In the genomic region with DNA sequence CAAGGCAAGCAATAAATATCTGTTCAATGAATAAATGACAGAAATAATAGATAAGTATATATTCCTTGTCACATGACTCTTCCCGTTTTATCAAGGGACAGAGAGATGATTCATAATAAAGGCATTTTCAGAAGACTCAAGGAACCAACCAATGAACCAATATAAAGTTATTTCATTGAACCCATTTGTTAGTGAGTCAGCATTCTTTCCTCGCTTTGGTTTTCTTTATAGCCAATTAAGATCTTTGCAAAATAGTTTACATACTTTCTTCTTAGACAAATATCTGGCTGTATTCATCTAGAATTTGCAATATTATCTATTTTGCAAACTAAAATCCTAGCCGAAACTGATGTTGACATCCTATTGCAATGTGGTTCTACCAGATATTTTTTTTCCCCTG, we compare ENCODE assay signal across 22 cellular contexts.
DNase-seq lines count a peak whose midpoint lies in the region; ATAC-seq, FAIRE-seq and TF ChIP-seq lines count a peak whose summit lies in the region.
"Had no signal": no experiment of that assay in that cellular context is flagged by ENCODE, and none has a peak within 500 bp of the region (broad histone marks: within the 10 kb centered on the region; RNA-seq: fewer than 3 reads in every experiment).

No MANE protein-coding gene starts in this region.

- FAIRE-seq in K562 (lab: Jason Lieb, UNC), result no peak
- FAIRE-seq: HepG2 had no signal

- BruUV-seq in K562 (replicated peaks; lab: Mats Ljungman, UMichigan), result no TSS peak

- TF ChIP-seq CTCF in K562 (IDR thresholded peaks at IDR 0.05 in 2 of 3, conservative IDR thresholded peaks at IDR 0.05 in 1 of 3; ENCODE audit: insufficient read depth in 2 of 3, low read depth in 1 of 3, low read length in 3 of 3), result no peak
- no peak for TF ChIP-seq CTCF in psoas muscle (IDR thresholded peaks at IDR 0.05)
- TF ChIP-seq CTCF in left ventricle myocardium inferior (IDR thresholded peaks at IDR 0.05; ENCODE audit: borderline replicate concordance), result no peak

- no peaks in the 10 kb centered on the region for H3K4me1 ChIP-seq in K562 (replicated peaks in 1 of 2; ENCODE audit: control insufficient read depth in 2 of 2, insufficient read depth in 2 of 2, low read length in 2 of 2)
- no peaks in the 10 kb centered on the region for H3K4me1 ChIP-seq in psoas muscle
- H3K4me1 ChIP-seq in left ventricle myocardium inferior, result no peaks in the 10 kb centered on the region
- H3K4me1 ChIP-seq: breast epithelium, HAP-1, lower lobe of right lung, upper lobe of right lung had no signal

- no peaks in the 10 kb centered on the region for H3K9me1 ChIP-seq in K562 (ENCODE audit: control insufficient read depth, insufficient read depth, low read length)

- intact Hi-C loops in K562 (cut with micrococcal nuclease), result no loop called here
- intact Hi-C loops in psoas muscle (cut with DNase I), result no loop called here
- intact Hi-C loops in left ventricle myocardium inferior (cut with micrococcal nuclease), result no loop called here

- CTCF ChIA-PET in K562 (lab: Yijun Ruan, JAX; ENCODE audit: low intra/inter-chr PET ratio), result no interaction called here

- no peak for TF ChIP-seq POLR2A in K562 (conservative IDR thresholded peaks at IDR 0.05)

- H3K4me2 ChIP-seq in K562 (ENCODE audit: insufficient read depth, low read length), result no peak overlapping the region

- no peaks in the 10 kb centered on the region for H4K20me1 ChIP-seq in K562 (replicated peaks; ENCODE audit: control insufficient read depth, insufficient read depth, low read length)

- H3K9ac ChIP-seq in K562 (ENCODE audit: insufficient read depth in 1 of 2, low read depth in 2 of 2, low read length in 2 of 2), result no peak overlapping the region

- no peak for TF ChIP-seq EP300 in K562 (IDR thresholded peaks at IDR 0.05; ENCODE audit: low read length)

- H3K9me3 ChIP-seq in K562 (replicated peaks; ENCODE audit: control insufficient read depth, insufficient read depth, low read depth, low read length), result no peaks in the 10 kb centered on the region
- no peaks in the 10 kb centered on the region for H3K9me3 ChIP-seq in psoas muscle
- H3K9me3 ChIP-seq in left ventricle myocardium inferior (replicated peaks), result no peaks in the 10 kb centered on the region
- H3K9me3 ChIP-seq: breast epithelium, HAP-1, lower lobe of right lung, upper lobe of right lung had no signal

- POLR2A ChIA-PET in K562 (lab: Yijun Ruan, JAX), result no interaction called here

- H3K79me2 ChIP-seq in K562 (ENCODE audit: control insufficient read depth, insufficient read depth, low read length), result no peaks in the 10 kb centered on the region

- no peak for TF ChIP-seq RAD21 in K562 (CRISPR knock-in tag; conservative IDR thresholded peaks at IDR 0.05 in 1 of 2, IDR thresholded peaks at IDR 0.05 in 1 of 2)

- WGBS in K562 (ENCODE audit: insufficient coverage, low coverage, missing lambda C conversion rate), result 20% methylated on average over 3 of the region's 3 CpGs
- 74 to 82% (median 76%) methylated on average over 3 of the region's 3 CpGs for WGBS in psoas muscle, 3 donors

- H3K36me3 ChIP-seq in K562 (ENCODE audit: control insufficient read depth, insufficient read depth, low read length), result no peaks in the 10 kb centered on the region
- no peaks in the 10 kb centered on the region for H3K36me3 ChIP-seq in psoas muscle (ENCODE audit: insufficient read depth in 1 of 2, low read depth in 1 of 2)
- no peaks in the 10 kb centered on the region for H3K36me3 ChIP-seq in left ventricle myocardium inferior
- H3K36me3 ChIP-seq: breast epithelium, HAP-1, lower lobe of right lung, upper lobe of right lung had no signal

- ATAC-seq in K562 (no peak), psoas muscle (no peak)
- ATAC-seq: HepG2; lower lobe of right lung; natural killer cell treated with Interleukin-12 subunit alpha and Interleukin-12 subunit beta and Interleukin-15 and Interleukin-18, amount 100 ng/mL, for 72 hours; stimulated activated naive B cell treated with anti-CD40 and anti-IgM and Interleukin-4, amounts not matched to agents 10 μg/mL and 1 μg/mL and 100 μg/mL, for 72 hours; upper lobe of right lung had no signal

- H3K27me3 ChIP-seq in K562 (ENCODE audit: control insufficient read depth in 2 of 2, insufficient read depth in 2 of 2, low read length in 2 of 2) (no peaks in the 10 kb centered on the region), psoas muscle (ENCODE audit: insufficient read depth in 3 of 3, low read length in 2 of 3) (no peaks in the 10 kb centered on the region), left ventricle myocardium inferior (ENCODE audit: low read depth) (no peaks in the 10 kb centered on the region)
- H3K27me3 ChIP-seq: breast epithelium, upper lobe of right lung had no signal

- peak; percentile 64 for DNase-seq in AG08395 (ENCODE audit: low spot score)
- peak; percentile 68 for DNase-seq in HT1080 (ENCODE audit: low read depth)
- DNase-seq in K562 (ENCODE audit: extremely low read depth in 1 of 4, low spot score in 3 of 4), result no peak
- DNase-seq in kidney tubule cell (ENCODE audit: low spot score), result peak; percentile 40
- no peak for DNase-seq in psoas muscle
- DNase-seq in left ventricle myocardium inferior, result no peak
- no peak for DNase-seq in DMS153 treated with DMSO at 0.1 percent for 48 hours (lab: John Stamatoyannopoulos, UW; ENCODE audit: unreplicated experiment)
- no peak for DNase-seq in amniotic stem cell (lab: John Stamatoyannopoulos, UW)
- DNase-seq: activated CD4-positive, alpha-beta T cell treated with anti-CD3 and anti-CD28 coated beads for 48 hours; activated naive CD4-positive, alpha-beta T cell treated with anti-CD3 and anti-CD28 coated beads for 36 hours; AML-193; Calu3; lower lobe of right lung; NCI-H1048; NCI-H2107; NCI-H526 treated with DMSO at 0.1 percent for 48 hours; stimulated activated naive B cell treated with anti-CD40 and anti-IgM and Interleukin-4, amounts not matched to agents 10 μg/mL and 1 μg/mL and 100 μg/mL, for 72 hours; upper lobe of right lung had no signal

- H3K4me3 ChIP-seq in K562, result no peak overlapping the region
- H3K4me3 ChIP-seq in psoas muscle, result no peak overlapping the region
- H3K4me3 ChIP-seq in left ventricle myocardium inferior, result no peak overlapping the region
- H3K4me3 ChIP-seq: breast epithelium, HAP-1, lower lobe of right lung, upper lobe of right lung had no signal

- H2AFZ ChIP-seq in K562 (ENCODE audit: low read depth, low read length), result no peak overlapping the region

- H3K27ac ChIP-seq in K562 (ENCODE audit: extremely low read depth, low read depth, low read length), result no peak overlapping the region
- H3K27ac ChIP-seq in psoas muscle, result no peak overlapping the region
- no peak overlapping the region for H3K27ac ChIP-seq in left ventricle myocardium inferior (replicated peaks)
- H3K27ac ChIP-seq: breast epithelium, lower lobe of right lung, upper lobe of right lung had no signal

- in situ Hi-C loops in K562 (cut with MboI), result no loop called here

TF ChIP-seq in K562, 482 proteins besides CTCF, POLR2A, EP300 and RAD21:
- no peak for TF ChIP-seq GATA2 (CRISPR knock-in tag; IDR thresholded peaks at IDR 0.05)
- 0 out of 2 replicates have a peak, but pooled peaks have one; percentile 7 for TF ChIP-seq ZNF316 (IDR thresholded peaks at IDR 0.05)

Comparison
In these comparisons a context has a peak if more than half of its experiments do, and no peak if none do; other contexts are left out.
1. DNase-seq: peak in AG08395 (single experiment), HT1080 (single experiment) and kidney tubule cell (single experiment); none in K562 (0 of 4), psoas muscle (0 of 2), left ventricle myocardium inferior (single experiment), DMS153 treated with DMSO at 0.1 percent for 48 hours (single experiment) and amniotic stem cell (single experiment).